ENCODE assay signal across 8 cellular contexts in genomic region chr1:27526569-27527222, GRCh38. TPM values are rescaled to one million over a fixed set of nuclear protein-coding genes. Genes with fewer than 3 reads are reported as not detected.
A peak's percentile ranks its signal among the peaks of the same experiment; 100 is the strongest.
DNase-seq lines count a peak whose midpoint lies in the region; ATAC-seq and TF ChIP-seq lines count a peak whose summit lies in the region.

No MANE protein-coding gene starts in this region.

- H3K36me3 ChIP-seq in lung (ENCODE audit: control insufficient read depth in 2 of 2, insufficient read depth in 2 of 2, low read length in 2 of 2) (no peaks in the 10 kb centered on the region), urinary bladder (ENCODE audit: insufficient read depth) (no peaks in the 10 kb centered on the region)

- TF ChIP-seq CTCF in lung (IDR thresholded peaks at IDR 0.05; ENCODE audit: control extremely low read depth, extremely low read depth) = no peak

- H3K36me3 Mint-ChIP-seq in activated T-helper 17 cell treated with anti-CD3 and anti-CD28 coated beads, Interleukin-2, amount 50 U/mL, for 72 hours (ENCODE audit: low read depth) = peaks cover 42% of the 10 kb centered on the region

- H3K4me3 Mint-ChIP-seq in activated T-helper 17 cell treated with anti-CD3 and anti-CD28 coated beads, Interleukin-2, amount 50 U/mL, for 72 hours = peak overlapping the region; percentile 95

- H3K27ac ChIP-seq in lung (ENCODE audit: low read depth in 1 of 2, low read length in 1 of 2) (peak overlapping the region; percentile 34 to 90), urinary bladder (ENCODE audit: low read depth) (peak overlapping the region; percentile 55)

- ATAC-seq in activated T-helper 17 cell treated with anti-CD3 and anti-CD28 coated beads, Interleukin-2, amount 50 U/mL, for 72 hours (replicated peaks) = peak; percentile 30
- ATAC-seq in lung (ENCODE audit: insufficient read depth, low FRiP score) (no peak), HG03520 (IDR thresholded peaks at IDR 0.05; ENCODE audit: unreplicated experiment) (no peak)

- H3K27ac Mint-ChIP-seq in activated T-helper 17 cell treated with anti-CD3 and anti-CD28 coated beads, Interleukin-2, amount 50 U/mL, for 72 hours = peak overlapping the region; percentile 92

- WGBS in lung, 2 donors = 51 to 57% methylated on average over 9 to 10 of the region's 10 CpGs
- 30% methylated on average over 10 of the region's 10 CpGs for WGBS in urinary bladder

- H3K9me3 ChIP-seq in lung (ENCODE audit: control insufficient read depth in 2 of 2, insufficient read depth in 1 of 2, low read length in 1 of 2) = no peaks in the 10 kb centered on the region

- peak; percentile 45 for DNase-seq in stimulated activated CD4-positive, alpha-beta T cell treated with anti-CD3 and anti-CD28 coated beads, Interleukin-15, amount 100 ng/mL, for 24 hours
- DNase-seq in stimulated activated CD4-positive, alpha-beta T cell treated with anti-CD3 and anti-CD28 coated beads, Interleukin-12 subunit alpha, Interleukin-12 subunit beta, amount 100 ng/mL, for 4 hours = no peak
- no peak for DNase-seq in lung (ENCODE audit: low spot score)
- DNase-seq in mucosa of gallbladder (ENCODE audit: low spot score) = no peak
- no peak for DNase-seq in NOMO-1 treated with dmso at 0.1 percent for 144 hours (lab: John Stamatoyannopoulos, UW; ENCODE audit: unreplicated experiment)

- H3K9me3 Mint-ChIP-seq in activated T-helper 17 cell treated with anti-CD3 and anti-CD28 coated beads, Interleukin-2, amount 50 U/mL, for 72 hours = no peaks in the 10 kb centered on the region

- H3K27me3 ChIP-seq in lung (ENCODE audit: control insufficient read depth, insufficient read depth) = no peaks in the 10 kb centered on the region

- H3K27me3 Mint-ChIP-seq in activated T-helper 17 cell treated with anti-CD3 and anti-CD28 coated beads, Interleukin-2, amount 50 U/mL, for 72 hours = no peaks in the 10 kb centered on the region

- peaks cover 48% of the 10 kb centered on the region for H3K4me1 Mint-ChIP-seq in activated T-helper 17 cell treated with anti-CD3 and anti-CD28 coated beads, Interleukin-2, amount 50 U/mL, for 72 hours

- no peak overlapping the region for H3K4me3 ChIP-seq in lung
- no peak overlapping the region for H3K4me3 ChIP-seq in urinary bladder (ENCODE audit: low read depth, low read length)

- H3K4me1 ChIP-seq in lung (ENCODE audit: control insufficient read depth in 2 of 2, insufficient read depth in 2 of 2, low read length in 2 of 2) (peaks cover 3 to 57% of the 10 kb centered on the region in 2 donors), urinary bladder (ENCODE audit: insufficient read depth) (peaks cover 3% of the 10 kb centered on the region)

RNA-seq across cellular contexts. Expression of gene WASF2, which starts 36.7 kb away (rescaled TPM):
- 100 to 1,000 TPM in 1 of 2 donors, 10 to 100 TPM in 1; 85.7 to 125 TPM for total RNA-seq in activated T-helper 17 cell treated with anti-CD3 and anti-CD28 coated beads, Interleukin-2, amount 50 U/mL, for 72 hours
- total RNA-seq in lung (100 to 1,000 TPM in 1 of 2 donors, 10 to 100 TPM in 1; 47.9 to 136 TPM), urinary bladder (40.7 TPM), mucosa of gallbladder (124 TPM)
- polyA plus RNA-seq in lung (10 to 100 TPM; 27.3 to 51.0 TPM), urinary bladder (83.6 TPM)
